In the genomic region with DNA sequence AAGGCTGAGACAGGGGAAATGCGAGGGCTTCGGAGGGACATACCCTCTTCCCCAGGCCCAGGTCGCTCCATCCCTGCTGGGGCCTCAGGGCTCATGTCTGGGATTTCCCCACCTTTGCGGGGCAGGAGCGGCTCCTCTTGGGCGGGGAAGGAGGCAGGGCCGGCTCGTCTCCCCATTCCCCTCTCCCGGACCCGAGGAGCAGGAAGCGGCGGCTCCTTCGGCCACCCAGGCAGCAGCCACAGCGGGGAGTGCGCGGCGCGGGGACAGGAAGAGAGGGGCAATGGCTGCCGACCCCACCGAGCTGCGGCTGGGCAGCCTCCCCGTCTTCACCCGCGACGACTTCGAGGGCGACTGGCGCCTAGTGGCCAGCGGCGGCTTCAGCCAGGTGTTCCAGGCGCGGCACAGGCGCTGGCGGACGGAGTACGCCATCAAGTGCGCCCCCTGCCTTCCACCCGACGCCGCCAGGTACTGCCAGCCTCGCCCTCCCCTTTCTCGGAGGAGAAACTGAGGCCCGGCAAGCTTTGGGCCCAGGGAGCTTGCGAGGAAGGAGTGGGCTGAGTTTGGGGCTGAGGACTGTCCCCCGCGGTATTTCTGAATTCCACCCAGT, we compare ENCODE assay signal across 3 cellular contexts.
TF ChIP-seq lines count a peak whose summit lies in the region.

A gene with protein sequence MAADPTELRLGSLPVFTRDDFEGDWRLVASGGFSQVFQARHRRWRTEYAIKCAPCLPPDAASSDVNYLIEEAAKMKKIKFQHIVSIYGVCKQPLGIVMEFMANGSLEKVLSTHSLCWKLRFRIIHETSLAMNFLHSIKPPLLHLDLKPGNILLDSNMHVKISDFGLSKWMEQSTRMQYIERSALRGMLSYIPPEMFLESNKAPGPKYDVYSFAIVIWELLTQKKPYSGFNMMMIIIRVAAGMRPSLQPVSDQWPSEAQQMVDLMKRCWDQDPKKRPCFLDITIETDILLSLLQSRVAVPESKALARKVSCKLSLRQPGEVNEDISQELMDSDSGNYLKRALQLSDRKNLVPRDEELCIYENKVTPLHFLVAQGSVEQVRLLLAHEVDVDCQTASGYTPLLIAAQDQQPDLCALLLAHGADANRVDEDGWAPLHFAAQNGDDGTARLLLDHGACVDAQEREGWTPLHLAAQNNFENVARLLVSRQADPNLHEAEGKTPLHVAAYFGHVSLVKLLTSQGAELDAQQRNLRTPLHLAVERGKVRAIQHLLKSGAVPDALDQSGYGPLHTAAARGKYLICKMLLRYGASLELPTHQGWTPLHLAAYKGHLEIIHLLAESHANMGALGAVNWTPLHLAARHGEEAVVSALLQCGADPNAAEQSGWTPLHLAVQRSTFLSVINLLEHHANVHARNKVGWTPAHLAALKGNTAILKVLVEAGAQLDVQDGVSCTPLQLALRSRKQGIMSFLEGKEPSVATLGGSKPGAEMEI (plus strand): TSS at position 175 of the 607 bp plus-strand sequence. CDS start 106 bp downstream, at position 281.

TF ChIP-seq in SK-N-SH, 30 proteins besides CTCF, POLR2A, EP300 and RAD21 (continued from another document):
- TF ChIP-seq RXRA (IDR thresholded peaks at IDR 0.05; ENCODE audit: borderline replicate concordance, low read depth) (no peak), NRF1 (IDR thresholded peaks at IDR 0.05; ENCODE audit: low read depth, low read length) (no peak), SIN3A (IDR thresholded peaks at IDR 0.05; ENCODE audit: borderline replicate concordance, low read depth, low read length) (no peak), MEF2A (IDR thresholded peaks at IDR 0.05; ENCODE audit: borderline replicate concordance, low read depth) (no peak)

TF ChIP-seq in SK-N-SH treated with all-trans-retinoic acid at 6 μM for 48 hours, 23 proteins besides CTCF, POLR2A, EP300 and RAD21 (continued from another document):
- TF ChIP-seq CSDC2 (CRISPR knock-in tag; IDR thresholded peaks at IDR 0.05) (no peak), TOX (CRISPR knock-in tag; IDR thresholded peaks at IDR 0.05; ENCODE audit: borderline replicate concordance) (no peak), ZNF70 (CRISPR knock-in tag; IDR thresholded peaks at IDR 0.05) (no peak)
- TF ChIP-seq, protein P1, sequence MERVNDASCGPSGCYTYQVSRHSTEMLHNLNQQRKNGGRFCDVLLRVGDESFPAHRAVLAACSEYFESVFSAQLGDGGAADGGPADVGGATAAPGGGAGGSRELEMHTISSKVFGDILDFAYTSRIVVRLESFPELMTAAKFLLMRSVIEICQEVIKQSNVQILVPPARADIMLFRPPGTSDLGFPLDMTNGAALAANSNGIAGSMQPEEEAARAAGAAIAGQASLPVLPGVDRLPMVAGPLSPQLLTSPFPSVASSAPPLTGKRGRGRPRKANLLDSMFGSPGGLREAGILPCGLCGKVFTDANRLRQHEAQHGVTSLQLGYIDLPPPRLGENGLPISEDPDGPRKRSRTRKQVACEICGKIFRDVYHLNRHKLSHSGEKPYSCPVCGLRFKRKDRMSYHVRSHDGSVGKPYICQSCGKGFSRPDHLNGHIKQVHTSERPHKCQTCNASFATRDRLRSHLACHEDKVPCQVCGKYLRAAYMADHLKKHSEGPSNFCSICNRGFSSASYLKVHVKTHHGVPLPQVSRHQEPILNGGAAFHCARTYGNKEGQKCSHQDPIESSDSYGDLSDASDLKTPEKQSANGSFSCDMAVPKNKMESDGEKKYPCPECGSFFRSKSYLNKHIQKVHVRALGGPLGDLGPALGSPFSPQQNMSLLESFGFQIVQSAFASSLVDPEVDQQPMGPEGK (CRISPR knock-in tag; IDR thresholded peaks at IDR 0.05; ENCODE audit: borderline replicate concordance) = no peak

TF ChIP-seq in K562, 482 proteins besides CTCF, POLR2A, EP300 and RAD21:
- TF ChIP-seq E2F6 (IDR thresholded peaks at IDR 0.05; ENCODE audit: borderline replicate concordance in 1 of 2, extremely low read depth in 1 of 2, insufficient read depth in 1 of 2, insufficient read length in 1 of 2, low read depth in 1 of 2, low read length in 1 of 2, poor library complexity in 1 of 2, severe bottlenecking in 1 of 2) = peak in 1 of 2 experiments; percentile 18
- no peak for TF ChIP-seq SRF (CRISPR knock-in tag; IDR thresholded peaks at IDR 0.05)
- TF ChIP-seq HMGN3 (IDR thresholded peaks at IDR 0.05; ENCODE audit: borderline replicate concordance, extremely low read depth, insufficient read length, low read depth, low read length) = peak; percentile 36
